17 cellular contexts compared by ENCODE assay signal in the genomic region with DNA sequence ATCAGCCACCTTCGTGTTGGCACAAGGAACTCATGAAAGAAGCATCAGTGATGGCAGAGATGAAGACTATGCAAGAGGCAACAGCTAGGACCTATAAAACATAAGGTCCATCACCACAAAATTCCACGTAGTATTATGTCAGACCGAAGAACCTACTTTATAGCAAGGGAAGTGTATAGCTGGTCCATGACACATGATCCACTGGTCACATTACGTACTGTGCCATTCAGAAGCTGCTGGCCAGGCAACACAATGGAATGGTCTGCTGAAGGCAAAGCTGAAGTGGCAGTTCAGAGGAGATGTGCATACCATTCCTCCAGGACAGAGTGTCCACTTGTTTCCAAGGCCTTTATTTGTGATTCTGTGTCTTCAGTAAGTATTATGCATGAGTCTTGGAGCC.
DNase-seq lines count a peak whose midpoint lies in the region; ATAC-seq and TF ChIP-seq lines count a peak whose summit lies in the region.
"Had no signal": no experiment of that assay in that cellular context is flagged by ENCODE, and none has a peak within 500 bp of the region (broad histone marks: within the 10 kb centered on the region; RNA-seq: fewer than 3 reads in every experiment).

No MANE protein-coding gene starts in this region.

- in situ Hi-C loops in mammary epithelial cell (cut with MboI; ENCODE audit: low sequenced_read_pairs in 2 of 2), result loop anchor here (10.0 to 25.0 kb wide), 4 partner anchors 308 to 1096 kb away; no protein-coding TSS in a partner anchor

- POLR2A ChIA-PET in SK-N-SH (lab: Yijun Ruan, JAX), result no interaction called here

- no peaks in the 10 kb centered on the region for H3K79me2 ChIP-seq in SK-N-SH (ENCODE audit: insufficient read depth)
- H3K79me2 ChIP-seq in mammary epithelial cell (ENCODE audit: insufficient read depth, low read length), result no peaks in the 10 kb centered on the region

- H2AFZ ChIP-seq in SK-N-SH (ENCODE audit: low read depth), result no peak overlapping the region
- H2AFZ ChIP-seq in mammary epithelial cell (ENCODE audit: low read depth, low read length), result no peak overlapping the region

- peak overlapping the region in 1 of 2 experiments; percentile 85; a peak in 2 of 4 replicates for H3K27ac ChIP-seq in SK-N-SH (ENCODE audit: low read depth in 2 of 2, low read length in 1 of 2)
- H3K27ac ChIP-seq in mammary epithelial cell (ENCODE audit: insufficient read depth, low read depth, low read length), result no peak overlapping the region
- H3K27ac ChIP-seq: A549, SJSA1 had no signal

- H3K36me3 ChIP-seq in SK-N-SH (replicated peaks in 1 of 2; ENCODE audit: control insufficient read depth in 1 of 2, insufficient read depth in 2 of 2, low read length in 1 of 2) (no peaks in the 10 kb centered on the region), mammary epithelial cell (ENCODE audit: insufficient read depth, low read length) (no peaks in the 10 kb centered on the region)
- H3K36me3 ChIP-seq: BE2C, SJSA1 had no signal

- DNase-seq in ELR (ENCODE audit: low read depth), result peak; percentile 22
- DNase-seq in SK-N-SH, result no peak
- peak; percentile 13 for DNase-seq in foreskin melanocyte
- no peak for DNase-seq in mammary epithelial cell
- DNase-seq in stimulated activated naive CD4-positive, alpha-beta T cell treated with Interleukin-2 at 50 U/mL for 16 hours (lab: John Stamatoyannopoulos, UW), result no peak
- no peak for DNase-seq in NCI-H1105 treated with DMSO at 0.1 percent for 48 hours (lab: John Stamatoyannopoulos, UW)
- DNase-seq: BE2C, GOT3, NCI-H1417 treated with DMSO at 0.1 percent for 48 hours, NCI-H187, NCI-H526 treated with DMSO at 0.1 percent for 48 hours had no signal

- H3K4me3 ChIP-seq in SK-N-SH (ENCODE audit: low read depth in 2 of 2, low read length in 1 of 2) (no peak overlapping the region), mammary epithelial cell (replicated peaks in 1 of 3; ENCODE audit: insufficient read depth in 1 of 3, low read depth in 2 of 3, low read length in 3 of 3) (no peak overlapping the region)
- H3K4me3 ChIP-seq: A549, GM12878, SJSA1 had no signal

- no peaks in the 10 kb centered on the region for H3K4me1 Mint-ChIP-seq in stimulated activated memory B cell treated with anti-CD40 and anti-IgM and Interleukin-4, amounts not matched to agents 10 μg/mL and 1 μg/mL and 100 μg/mL, for 72 hours
- H3K4me1 Mint-ChIP-seq: IgD-negative memory B cell had no signal

- H3K9me3 ChIP-seq in SK-N-SH (no peaks in the 10 kb centered on the region), mammary epithelial cell (replicated peaks; ENCODE audit: insufficient read depth, low read length) (no peaks in the 10 kb centered on the region)
- H3K9me3 ChIP-seq: A549, BE2C, SJSA1 had no signal

- H3K9ac ChIP-seq in SK-N-SH (no peak overlapping the region; the same call in 1 of the 2 replicates), mammary epithelial cell (ENCODE audit: insufficient read depth, low read length) (no peak overlapping the region)

- H4K20me1 ChIP-seq in SK-N-SH (ENCODE audit: insufficient read depth) (no peaks in the 10 kb centered on the region), mammary epithelial cell (ENCODE audit: insufficient read depth, low read length) (no peaks in the 10 kb centered on the region)

- BruUV-seq in mammary epithelial cell (replicated peaks; lab: Mats Ljungman, UMichigan), result no TSS peak

- no peak overlapping the region for H3K4me3 Mint-ChIP-seq in stimulated activated memory B cell treated with anti-CD40 and anti-IgM and Interleukin-4, amounts not matched to agents 10 μg/mL and 1 μg/mL and 100 μg/mL, for 72 hours
- H3K4me3 Mint-ChIP-seq: IgD-negative memory B cell had no signal

- no peaks in the 10 kb centered on the region for H3K27me3 Mint-ChIP-seq in stimulated activated memory B cell treated with anti-CD40 and anti-IgM and Interleukin-4, amounts not matched to agents 10 μg/mL and 1 μg/mL and 100 μg/mL, for 72 hours

- H3K27me3 ChIP-seq in SK-N-SH (ENCODE audit: insufficient read depth) (no peaks in the 10 kb centered on the region; the same call in 1 of the 2 replicates), mammary epithelial cell (ENCODE audit: insufficient read depth, low read length) (no peaks in the 10 kb centered on the region)
- H3K27me3 ChIP-seq: BE2C, SJSA1 had no signal

- 85% methylated on average over 4 of the region's 4 CpGs for WGBS in SK-N-SH (ENCODE audit: low lambda C conversion rate)
- WGBS in mammary epithelial cell (ENCODE audit: low coverage, missing lambda C conversion rate), result 98% methylated on average over 4 of the region's 4 CpGs

- TF ChIP-seq CTCF in SK-N-SH (IDR thresholded peaks at IDR 0.05), result no peak
- TF ChIP-seq CTCF in mammary epithelial cell (conservative IDR thresholded peaks at IDR 0.05 in 1 of 2, IDR thresholded peaks at IDR 0.05 in 1 of 2; ENCODE audit: extremely low read depth in 1 of 2, insufficient read depth in 1 of 2, low read depth in 1 of 2, low read length in 2 of 2), result no peak

- peaks cover 25% of the 10 kb centered on the region for H3F3A ChIP-seq in SK-N-SH (replicated peaks; ENCODE audit: insufficient read depth)

- ATAC-seq in stimulated activated memory B cell treated with anti-CD40 and anti-IgM and Interleukin-4, amounts not matched to agents 10 μg/mL and 1 μg/mL and 100 μg/mL, for 72 hours, result peak; percentile 55
- ATAC-seq: A549, GM12878, Right ventricle myocardium inferior had no signal

- no peak for TF ChIP-seq RAD21 in SK-N-SH (IDR thresholded peaks at IDR 0.05; ENCODE audit: low read length)

- H3K9me2 ChIP-seq in SK-N-SH, result no peaks in the 10 kb centered on the region

- no peak for TF ChIP-seq EP300 in SK-N-SH (IDR thresholded peaks at IDR 0.05; ENCODE audit: borderline replicate concordance in 1 of 2, low read depth in 1 of 2, low read length in 1 of 2)

- intact Hi-C loops in mammary epithelial cell (cut with micrococcal nuclease), result loop anchor here (5.0 kb wide), 1 partner anchor 1286 kb away; no protein-coding TSS in a partner anchor

- peaks cover 0 to 17% of the 10 kb centered on the region in 2 experiments; a peak in 3 of 4 replicates for H3K4me1 ChIP-seq in SK-N-SH (ENCODE audit: control insufficient read depth in 1 of 2, insufficient read depth in 2 of 2, low read depth in 1 of 2, low read length in 1 of 2)
- H3K4me1 ChIP-seq in mammary epithelial cell (ENCODE audit: insufficient read depth, low read length), result peaks cover 18% of the 10 kb centered on the region
- H3K4me1 ChIP-seq: A549, BE2C had no signal

- H3K9me3 Mint-ChIP-seq in stimulated activated memory B cell treated with anti-CD40 and anti-IgM and Interleukin-4, amounts not matched to agents 10 μg/mL and 1 μg/mL and 100 μg/mL, for 72 hours, result no peaks in the 10 kb centered on the region
- H3K9me3 Mint-ChIP-seq: IgD-negative memory B cell had no signal

- H3K27ac Mint-ChIP-seq in stimulated activated memory B cell treated with anti-CD40 and anti-IgM and Interleukin-4, amounts not matched to agents 10 μg/mL and 1 μg/mL and 100 μg/mL, for 72 hours, result no peak overlapping the region

- dilution Hi-C loops in mammary epithelial cell (cut with HindIII; ENCODE audit: low sequenced_read_pairs), result no loop called here

- CTCF ChIA-PET in SK-N-SH (lab: Yijun Ruan, JAX) (interaction anchor here (0.9 to 4.2 kb wide), 8 partner anchors 276 to 989 kb away, joined by 3 to 47 read pairs (median 6); partner anchors contain the start of gene ARSJ), mammary epithelial cell (lab: Charles Lee; ENCODE audit: low non-redundant PET) (no interaction called here)

- no peaks in the 10 kb centered on the region for H3K36me3 Mint-ChIP-seq in stimulated activated memory B cell treated with anti-CD40 and anti-IgM and Interleukin-4, amounts not matched to agents 10 μg/mL and 1 μg/mL and 100 μg/mL, for 72 hours
- H3K36me3 Mint-ChIP-seq: IgD-negative memory B cell had no signal

- H3K4me2 ChIP-seq in SK-N-SH (0 out of 2 replicates have a peak overlapping the region, but pooled peaks have one; percentile 24), mammary epithelial cell (ENCODE audit: insufficient read depth, low read depth, low read length) (no peak overlapping the region)
- H3K4me2 ChIP-seq: A549 had no signal

TF ChIP-seq in SK-N-SH, 30 proteins besides CTCF, POLR2A, EP300 and RAD21 (continues in another document):
- TF ChIP-seq ELF1 (IDR thresholded peaks at IDR 0.05) (no peak), SIN3A (IDR thresholded peaks at IDR 0.05; ENCODE audit: borderline replicate concordance, low read depth, low read length) (no peak), ZBTB33 (IDR thresholded peaks at IDR 0.05; ENCODE audit: borderline replicate concordance, low read depth) (no peak), MEF2A (IDR thresholded peaks at IDR 0.05; ENCODE audit: borderline replicate concordance, low read depth) (no peak), TAF1 (IDR thresholded peaks at IDR 0.05; ENCODE audit: borderline replicate concordance, low read depth, low read length) (no peak), CHD2 (IDR thresholded peaks at IDR 0.05; ENCODE audit: low read length, partially characterized antibody) (no peak), GATA2 (CRISPR knock-in tag; IDR thresholded peaks at IDR 0.05) (no peak), RCOR1 (IDR thresholded peaks at IDR 0.05; ENCODE audit: low read length) (no peak), FOXM1 (IDR thresholded peaks at IDR 0.05; ENCODE audit: low read depth) (no peak)
- TF ChIP-seq, protein P1, sequence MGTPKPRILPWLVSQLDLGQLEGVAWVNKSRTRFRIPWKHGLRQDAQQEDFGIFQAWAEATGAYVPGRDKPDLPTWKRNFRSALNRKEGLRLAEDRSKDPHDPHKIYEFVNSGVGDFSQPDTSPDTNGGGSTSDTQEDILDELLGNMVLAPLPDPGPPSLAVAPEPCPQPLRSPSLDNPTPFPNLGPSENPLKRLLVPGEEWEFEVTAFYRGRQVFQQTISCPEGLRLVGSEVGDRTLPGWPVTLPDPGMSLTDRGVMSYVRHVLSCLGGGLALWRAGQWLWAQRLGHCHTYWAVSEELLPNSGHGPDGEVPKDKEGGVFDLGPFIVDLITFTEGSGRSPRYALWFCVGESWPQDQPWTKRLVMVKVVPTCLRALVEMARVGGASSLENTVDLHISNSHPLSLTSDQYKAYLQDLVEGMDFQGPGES (IDR thresholded peaks at IDR 0.05; ENCODE audit: low read depth, low read length), result no peak

Comparison
In these comparisons a context has a peak if more than half of its experiments do, and no peak if none do; other contexts are left out.
1. DNase-seq: peak in ELR (single experiment) and foreskin melanocyte (single experiment); none in SK-N-SH (single experiment), mammary epithelial cell (single experiment), stimulated activated naive CD4-positive, alpha-beta T cell treated with Interleukin-2 at 50 U/mL for 16 hours (single experiment) and NCI-H1105 treated with DMSO at 0.1 percent for 48 hours (single experiment).